Comparison of ENCODE assay signal across 1 cellular context in genomic region chr1:89198500-89199072, GRCh38.
TF ChIP-seq lines count a peak whose summit lies in the region.

Gene GBP4 (minus strand): TSS chr1:89198942. CDS start chr1:89198834, 108 bp downstream.

TF ChIP-seq in GM12878, 131 proteins besides CTCF, POLR2A, EP300 and RAD21 (continued from another document):
- TF ChIP-seq IRF5 (IDR thresholded peaks at IDR 0.05; ENCODE audit: borderline replicate concordance) (no peak), CHD2 (IDR thresholded peaks at IDR 0.05; ENCODE audit: borderline replicate concordance, low read depth, low read length) (no peak), SIX5 (IDR thresholded peaks at IDR 0.05; ENCODE audit: low read depth, low read length, severe bottlenecking) (no peak), ATF2 (IDR thresholded peaks at IDR 0.05; ENCODE audit: low read length) (peak; percentile 69; the same call in 1 of the 2 replicates), DPF2 (IDR thresholded peaks at IDR 0.05) (peak; percentile 59), BRCA1 (IDR thresholded peaks at IDR 0.05; ENCODE audit: low read depth, low read length) (no peak), MYC (IDR thresholded peaks at IDR 0.05; ENCODE audit: insufficient read depth, insufficient read length, insufficient replicate concordance, low read length, severe bottlenecking) (no peak), BCLAF1 (IDR thresholded peaks at IDR 0.05) (no peak), E2F8 (IDR thresholded peaks at IDR 0.05; ENCODE audit: low read depth, partially characterized antibody) (no peak)
TF ChIP-seq in GM12878: peak in this region for 31.
